ENCODE assay signal across 1 cellular context in the genomic region with DNA sequence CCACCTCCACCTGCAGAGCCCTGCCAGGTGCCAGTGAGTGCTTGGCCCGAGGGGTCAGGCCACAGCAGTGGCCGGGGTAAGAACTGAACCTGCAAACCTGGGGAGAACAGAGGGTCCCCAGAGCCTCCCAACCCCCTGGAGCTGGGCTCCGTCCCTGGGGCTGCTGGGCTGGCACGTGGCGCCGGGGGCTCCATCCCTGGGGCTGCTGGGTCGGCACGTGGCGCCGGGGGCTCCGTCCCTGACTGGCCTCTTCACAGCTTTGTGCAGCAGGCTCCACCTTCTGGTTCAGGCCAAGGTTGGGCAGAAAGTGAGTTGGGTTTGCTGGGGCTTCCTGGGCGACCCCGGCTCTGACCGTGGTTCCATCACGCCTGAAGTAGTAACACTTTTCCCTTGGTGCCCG.
TF ChIP-seq lines count a peak whose summit lies in the region.

No MANE protein-coding gene starts in this region.

TF ChIP-seq in IMR-90, 13 proteins besides CTCF, POLR2A, EP300 and RAD21 (continued from another document):
- no peak for TF ChIP-seq RCOR1 (IDR thresholded peaks at IDR 0.05; ENCODE audit: insufficient replicate concordance, low read length)
- TF ChIP-seq, protein P1, sequence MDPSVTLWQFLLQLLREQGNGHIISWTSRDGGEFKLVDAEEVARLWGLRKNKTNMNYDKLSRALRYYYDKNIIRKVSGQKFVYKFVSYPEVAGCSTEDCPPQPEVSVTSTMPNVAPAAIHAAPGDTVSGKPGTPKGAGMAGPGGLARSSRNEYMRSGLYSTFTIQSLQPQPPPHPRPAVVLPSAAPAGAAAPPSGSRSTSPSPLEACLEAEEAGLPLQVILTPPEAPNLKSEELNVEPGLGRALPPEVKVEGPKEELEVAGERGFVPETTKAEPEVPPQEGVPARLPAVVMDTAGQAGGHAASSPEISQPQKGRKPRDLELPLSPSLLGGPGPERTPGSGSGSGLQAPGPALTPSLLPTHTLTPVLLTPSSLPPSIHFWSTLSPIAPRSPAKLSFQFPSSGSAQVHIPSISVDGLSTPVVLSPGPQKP (IDR thresholded peaks at IDR 0.05; ENCODE audit: borderline replicate concordance, low read depth, low read length) = no peak
- no peak for TF ChIP-seq USF2 (IDR thresholded peaks at IDR 0.05; ENCODE audit: low read depth, low read length)
